ENCODE assay signal across 23 cellular contexts in the genomic region with DNA sequence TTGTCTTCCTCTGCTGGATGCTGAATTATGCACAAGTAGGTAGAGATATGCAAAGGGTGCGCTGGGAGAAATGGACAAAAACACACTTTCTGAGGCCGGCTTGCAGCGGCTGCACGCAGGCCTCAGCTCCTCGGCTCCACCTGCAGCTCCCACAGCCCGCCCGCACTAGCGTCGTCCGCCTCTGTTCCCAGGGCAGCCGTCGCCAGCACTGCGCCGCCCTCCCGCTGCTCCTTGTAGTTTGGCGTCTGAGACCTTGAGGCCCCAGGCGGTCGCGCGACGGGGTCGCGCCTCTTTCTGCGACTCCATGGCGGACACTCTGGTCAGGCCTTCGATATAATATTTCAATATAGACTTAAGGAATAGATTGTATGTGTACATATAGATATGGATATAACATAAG. TPM values are rescaled to one million over a fixed set of nuclear protein-coding genes. Genes with fewer than 3 reads are reported as not detected.
"Had no signal": no experiment of that assay in that cellular context is flagged by ENCODE, and none has a peak within 500 bp of the region (broad histone marks: within the 10 kb centered on the region; RNA-seq: fewer than 3 reads in every experiment).

No MANE protein-coding gene starts in this region.

- H3K9me3 ChIP-seq: SK-N-SH had no signal

- H3K27ac ChIP-seq: RWPE1 had no signal

- ATAC-seq: Panc1, PC-3 had no signal

- DNase-seq: KBM-7; MV-4-11; NCI-H1048; NCI-H1436; NCI-H187; NCI-H2029; NCI-H2081 treated with DMSO at 0.1 percent for 48 hours; NCI-H2227 treated with DMSO at 0.1 percent for 48 hours; NCI-H524; NCI-H526 treated with DMSO at 0.1 percent for 48 hours; NCI-H748 treated with DMSO at 0.1 percent for 48 hours; NK-92 treated with Interleukin-12 subunit alpha and Interleukin-12 subunit beta, amount 100 ng/mL, for 24 hours; PC-3; SHP77; SK-N-SH; SW 1271 had no signal

RNA-seq across cellular contexts. Expression of a gene that starts 24.8 kb away (rescaled TPM):
- total RNA-seq: HT-29, NCI-H460, PC-3 had no signal

RNA-seq across cellular contexts. Expression of a gene that starts 34.1 kb away (rescaled TPM):
- total RNA-seq: HT-29, MCF 10A, OCI-LY7, SK-MEL-5 had no signal

RNA-seq across cellular contexts. Expression of a gene that starts 41.0 kb away (rescaled TPM):
- total RNA-seq: HT-29, OCI-LY7, SK-MEL-5 had no signal
